Comparison of ENCODE assay signal across 26 cellular contexts in genomic region chr6:32637883-32638282, GRCh38. TPM values are rescaled to one million over a fixed set of nuclear protein-coding genes. Genes with fewer than 3 reads are reported as not detected.
DNase-seq lines count a peak whose midpoint lies in the region; ATAC-seq, FAIRE-seq and TF ChIP-seq lines count a peak whose summit lies in the region.
"Had no signal": no experiment of that assay in that cellular context is flagged by ENCODE, and none has a peak within 500 bp of the region (broad histone marks: within the 10 kb centered on the region; RNA-seq: fewer than 3 reads in every experiment).

No MANE protein-coding gene starts in this region.

- peak overlapping the region in 6 of 10 donors; percentile 10 to 74 (median 50) for H3K27ac ChIP-seq in heart right ventricle
- no peak overlapping the region for H3K27ac ChIP-seq in right cardiac atrium (ENCODE audit: low read length)
- H3K27ac ChIP-seq in GM12878 (ENCODE audit: control insufficient read depth, insufficient read depth) = peak overlapping the region; percentile 95
- no peak overlapping the region for H3K27ac ChIP-seq in subcutaneous abdominal adipose tissue (ENCODE audit: low read depth, low read length)
- H3K27ac ChIP-seq in osteoblast (ENCODE audit: low read depth, low read length) = no peak overlapping the region
- H3K27ac ChIP-seq: gastroesophageal sphincter had no signal

- H3K4me2 ChIP-seq in GM12878 (ENCODE audit: control insufficient read depth, insufficient read depth) (peak overlapping the region; percentile 80), osteoblast (ENCODE audit: insufficient read depth, low read length) (no peak overlapping the region)

- no TSS peak for BruUV-seq in GM12878 (replicated peaks; lab: Mats Ljungman, UMichigan)

- FAIRE-seq in GM12891 (lab: Jason Lieb, UNC) (peak; percentile 38), GM12878 (lab: Jason Lieb, UNC) (no peak)
- FAIRE-seq: endothelial cell of umbilical vein, small intestine had no signal

- intact Hi-C loops in heart right ventricle (cut with DNase I) (no loop called here), right cardiac atrium (cut with DNase I) (no loop called here), GM12878 (cut with micrococcal nuclease; ENCODE audit: unreplicated experiment) (loop anchor here (2.0 to 5.0 kb wide), 5 partner anchors 15 to 201 kb away; partner anchors contain the start of genes HLA-DRA and HLA-DRB1)

- no peak for TF ChIP-seq CTCF in heart right ventricle (IDR thresholded peaks at IDR 0.05)
- TF ChIP-seq CTCF in GM12878 (IDR thresholded peaks at IDR 0.05 in 2 of 3, conservative IDR thresholded peaks at IDR 0.05 in 1 of 3; ENCODE audit: control insufficient read depth in 2 of 3, extremely low read depth in 1 of 3, insufficient read depth in 1 of 3, low read depth in 3 of 3, low read length in 3 of 3) = no peak
- TF ChIP-seq CTCF in osteoblast (IDR thresholded peaks at IDR 0.05; ENCODE audit: extremely low read depth, low read depth, low read length) = no peak

- RAD21 ChIA-PET in GM12878 (lab: Charles Lee; ENCODE audit: unreplicated experiment) = interaction anchor here (1.0 to 9.3 kb wide), 12 partner anchors 15 to 203 kb away, joined by 3 to 102 read pairs (median 9); partner anchors contain the start of genes HLA-DQB1 and HLA-DRA

- no peak for ATAC-seq in heart right ventricle
- no peak for ATAC-seq in right cardiac atrium
- ATAC-seq in GM12878 = peak; percentile 5; the same call in 1 of the 3 replicates

- no peaks in the 10 kb centered on the region for H3K36me3 ChIP-seq in heart right ventricle
- H3K36me3 ChIP-seq in GM12878 (ENCODE audit: control insufficient read depth in 2 of 2, insufficient read depth in 2 of 2, low read length in 1 of 2) = no peaks in the 10 kb centered on the region; a peak in 2 of 4 replicates
- peaks cover 0 to 2% (median 0%) of the 10 kb centered on the region in 5 donors for H3K36me3 ChIP-seq in subcutaneous abdominal adipose tissue (ENCODE audit: control insufficient read depth in 5 of 5, insufficient read depth in 5 of 5, low read length in 5 of 5)
- no peaks in the 10 kb centered on the region for H3K36me3 ChIP-seq in osteoblast (ENCODE audit: insufficient read depth, low read length)
- H3K36me3 ChIP-seq: gastroesophageal sphincter had no signal

- WGBS in heart right ventricle, 2 donors = 77 to 83% methylated on average over 3 of the region's 3 CpGs
- WGBS in right cardiac atrium = 85% methylated on average over 3 of the region's 3 CpGs
- WGBS in GM12878 (ENCODE audit: insufficient coverage, insufficient replicate concordance, low lambda C conversion rate, missing lambda C conversion rate) = 0% methylated on average over 3 of the region's 3 CpGs

- H3K9ac ChIP-seq in GM12878 (ENCODE audit: control insufficient read depth, insufficient read depth, low read length) (peak overlapping the region; percentile 90), subcutaneous abdominal adipose tissue (ENCODE audit: low read length in 5 of 5) (no peak overlapping the region)

- SMC1A ChIA-PET in GM12878 (lab: Charles Lee; ENCODE audit: uncharacterized antibody, unreplicated experiment) = interaction anchor here (0.8 to 11.4 kb wide), 16 partner anchors 10 to 205 kb away, joined by 3 to 124 read pairs (median 4); partner anchors contain the start of genes HLA-DQB1, HLA-DRA and HLA-DRB1

- CTCF ChIA-PET in GM12878 (lab: Yijun Ruan, JAX) = interaction anchor here (0.6 to 1.5 kb wide), 9 partner anchors 24 to 782 kb away, joined by 3 to 7 read pairs (median 3); partner anchors contain the start of genes HLA-DQB1 and SYNGAP1

- no peak overlapping the region for H2AFZ ChIP-seq in GM12878 (ENCODE audit: control insufficient read depth, low read depth, low read length)
- no peak overlapping the region for H2AFZ ChIP-seq in osteoblast (ENCODE audit: low read length)

- no peaks in the 10 kb centered on the region for H3K4me1 ChIP-seq in heart right ventricle
- no peaks in the 10 kb centered on the region for H3K4me1 ChIP-seq in right cardiac atrium (ENCODE audit: control insufficient read depth, insufficient read depth, low read length)
- peaks cover 12% of the 10 kb centered on the region for H3K4me1 ChIP-seq in GM12878 (ENCODE audit: control insufficient read depth, insufficient read depth, low read length)
- no peaks in the 10 kb centered on the region for H3K4me1 ChIP-seq in subcutaneous abdominal adipose tissue (ENCODE audit: control insufficient read depth in 5 of 5, insufficient read depth in 5 of 5, low read length in 5 of 5)
- H3K4me1 ChIP-seq in osteoblast (ENCODE audit: insufficient read depth, low read length) = no peaks in the 10 kb centered on the region
- H3K4me1 ChIP-seq: gastroesophageal sphincter had no signal

- H3K9me3 ChIP-seq in heart right ventricle = no peaks in the 10 kb centered on the region
- H3K9me3 ChIP-seq in right cardiac atrium (ENCODE audit: control insufficient read depth, low read length) = no peaks in the 10 kb centered on the region
- no peaks in the 10 kb centered on the region for H3K9me3 ChIP-seq in GM12878 (replicated peaks; ENCODE audit: control insufficient read depth, insufficient read depth, low read length)
- no peaks in the 10 kb centered on the region for H3K9me3 ChIP-seq in subcutaneous abdominal adipose tissue (ENCODE audit: control insufficient read depth in 5 of 5, low read length in 5 of 5)
- H3K9me3 ChIP-seq in osteoblast (ENCODE audit: low read depth, low read length) = no peaks in the 10 kb centered on the region
- H3K9me3 ChIP-seq: gastroesophageal sphincter had no signal

- H4K20me1 ChIP-seq in GM12878 (ENCODE audit: control insufficient read depth, insufficient read depth) (no peaks in the 10 kb centered on the region), osteoblast (ENCODE audit: insufficient read depth, low read length) (no peaks in the 10 kb centered on the region)

- H3K79me2 ChIP-seq in GM12878 (ENCODE audit: control insufficient read depth, insufficient read depth, low read length) (peaks cover 54% of the 10 kb centered on the region), osteoblast (ENCODE audit: insufficient read depth, low read length) (no peaks in the 10 kb centered on the region)

- no peak for DNase-seq in heart right ventricle
- DNase-seq in right cardiac atrium = no peak
- no peak for DNase-seq in GM12891 (ENCODE audit: insufficient read length, low spot score)
- no peak for DNase-seq in GM12878 (ENCODE audit: low read depth, low spot score)
- DNase-seq in hypothalamus (lab: John Stamatoyannopoulos, UW) = no peak
- DNase-seq in DMS53 (lab: John Stamatoyannopoulos, UW) = no peak
- no peak for DNase-seq in osteoblast (ENCODE audit: insufficient read length, low spot score, missing footprints)
- DNase-seq: activated CD4-positive, alpha-beta T cell treated with anti-CD3 and anti-CD28 coated beads, Interleukin-2, amount 50 U/mL, for 48 hours; activated CD4-positive, CD25-positive, alpha-beta regulatory T cell; activated effector memory CD4-positive, alpha-beta T cell treated with anti-CD3 and anti-CD28 coated beads, Interleukin-2, amount 50 U/mL, for 16 hours; activated naive CD8-positive, alpha-beta T cell treated with anti-CD3 and anti-CD28 coated beads, Interleukin-2, amount 10 ng/mL, durations not matched to agents 7 days and 5 days; CD4-positive, alpha-beta T cell; H9; NCI-H1092 treated with DMSO at 0.1 percent for 48 hours; NCI-H187 treated with DMSO at 0.1 percent for 48 hours; NCI-H2171 treated with DMSO at 0.1 percent for 48 hours; NCI-H524 treated with DMSO at 0.1 percent for 48 hours; retina; SHP77; small intestine; stimulated activated CD4-positive, alpha-beta T cell treated with anti-CD3 and anti-CD28 coated beads, Interleukin-1b, Interleukin-23, amount 100 ng/mL, for 48 hours had no signal

- in situ Hi-C loops in GM12878 (cut with MboI) = loop anchor here (5.0 kb wide), 1 partner anchor 104 kb away; the partner anchor contains the start of gene HLA-DQA2

- TF ChIP-seq EP300 in GM12878 (IDR thresholded peaks at IDR 0.05; ENCODE audit: borderline replicate concordance in 1 of 2, control insufficient read depth in 1 of 2, low read depth in 2 of 2, low read length in 2 of 2) = no peak

- TF ChIP-seq POLR2A in GM12891 (IDR thresholded peaks at IDR 0.05; ENCODE audit: low read depth, low read length) (no peak; the same call in 1 of the 2 replicates), GM12878 (IDR thresholded peaks at IDR 0.05; ENCODE audit: low read depth, low read length) (no peak)

- POLR2A ChIA-PET in GM12878 (lab: Charles Lee) = interaction anchor here (0.6 to 10.8 kb wide), 16 partner anchors 9 to 359 kb away, joined by 3 to 168 read pairs (median 10); partner anchors contain the start of genes HLA-DQB1, HLA-DRA and HLA-DRB1

- H3K27me3 ChIP-seq in heart right ventricle (peaks cover 0 to 15% (median 0%) of the 10 kb centered on the region in 7 donors), right cardiac atrium (ENCODE audit: control insufficient read depth, insufficient read depth) (no peaks in the 10 kb centered on the region), GM12878 (replicated peaks in 1 of 2; ENCODE audit: control insufficient read depth in 2 of 2, insufficient read depth in 2 of 2, low read length in 1 of 2) (no peaks in the 10 kb centered on the region), subcutaneous abdominal adipose tissue (ENCODE audit: control insufficient read depth in 5 of 5, insufficient read depth in 4 of 5, low read length in 5 of 5) (no peaks in the 10 kb centered on the region), osteoblast (ENCODE audit: insufficient read depth, low read length) (no peaks in the 10 kb centered on the region)

- H3K4me3 ChIP-seq in heart right ventricle = peak overlapping the region in 8 of 10 donors; percentile 2 to 44 (median 31)
- no peak overlapping the region for H3K4me3 ChIP-seq in right cardiac atrium (ENCODE audit: low read length)
- H3K4me3 ChIP-seq in GM12878 = peak overlapping the region; percentile 70
- peak overlapping the region in 3 of 5 donors; percentile 22 to 38 (median 37) for H3K4me3 ChIP-seq in subcutaneous abdominal adipose tissue (ENCODE audit: low read depth in 1 of 5, low read length in 5 of 5)
- H3K4me3 ChIP-seq in osteoblast (ENCODE audit: insufficient read depth, low read length) = no peak overlapping the region
- H3K4me3 ChIP-seq: gastroesophageal sphincter had no signal

- no peak for TF ChIP-seq RAD21 in GM12878 (IDR thresholded peaks at IDR 0.05; ENCODE audit: insufficient read depth, low read depth, low read length)

RNA-seq across cellular contexts. Expression of gene HLA-DQA1, which starts 0.7 kb away (rescaled TPM):
- 100 to 1,000 TPM in 1 of 10 donors, 10 to 100 TPM in 7, 1 to 10 TPM in 2; 1.3 to 136 (median 16.2) TPM for total RNA-seq in heart right ventricle
- polyA plus RNA-seq in heart right ventricle = 1 to 10 TPM; 5.9 to 9.6 TPM
- total RNA-seq in right cardiac atrium = 10 to 100 TPM in 2 of 4 donors, 1 to 10 TPM in 2; 6.5 to 18.4 (median 8.9) TPM
- 6.0 TPM for polyA plus RNA-seq in right cardiac atrium
- 1,375 TPM for polyA plus RNA-seq in GM12891 (2012; ENCODE audit: low read depth, missing spikeins)
- total RNA-seq in GM12878 (2013; cell fraction: nucleolus; rRNA removed) = 554 and 568 TPM in 2 replicates
- total RNA-seq in GM12878 (2014; rRNA removed) = 395 and 433 TPM in 2 replicates
- 498 and 529 TPM in 2 replicates for total RNA-seq in GM12878 (2014; rRNA removed; fragmentation: Illumina TruSeq; extraction: Trizol)
- 664 and 712 TPM in 2 replicates for total RNA-seq in GM12878 (2021)
- 695 TPM for polyA plus RNA-seq in GM12878 (2011; ENCODE audit: low read depth)
- 1,353 and 1,769 TPM in 2 replicates for polyA plus RNA-seq in GM12878 (2011; rRNA removed)
- 1,120 and 1,165 TPM in 2 replicates for polyA plus RNA-seq in GM12878 (2011; cell fraction: cytosol; rRNA removed)
- 377 and 747 TPM in 2 replicates for polyA plus RNA-seq in GM12878 (2011; cell fraction: nucleus; rRNA removed)
- polyA plus RNA-seq in GM12878 (2012) = 836 and 943 TPM in 2 replicates
- polyA plus RNA-seq in GM12878 (2014; fragmentation: Illumina TruSeq; extraction: Trizol) = 792 and 799 TPM in 2 replicates
- polyA plus RNA-seq in GM12878 (2014; fragmentation: Nextera tagmentation; extraction: Ambion mirVana) = 100 to 1,000 TPM; 327 to 423 TPM
- 515 and 552 TPM in 2 replicates for polyA plus RNA-seq in GM12878 (2014; rRNA removed)
- polyA plus RNA-seq in GM12878 (2016; fragmentation: Nextera tagmentation; extraction: Ambion mirVana) = 100 to 1,000 TPM; 289 to 291 TPM
- 1,376 and 1,606 TPM in 2 replicates for polyA minus RNA-seq in GM12878 (2011; rRNA and poly(A)+ RNA removed)
- 271 and 297 TPM in 2 replicates for polyA minus RNA-seq in GM12878 (2011; cell fraction: cytosol; rRNA and poly(A)+ RNA removed)
- polyA minus RNA-seq in GM12878 (2011; cell fraction: nucleus; rRNA and poly(A)+ RNA removed) = 136 and 138 TPM in 2 replicates
- total RNA-seq in osteoblast = 0.29 TPM in 1 of 2 replicates, not detected in the other
- total RNA-seq: endothelial cell of umbilical vein, fibroblast of lung, osteocyte had no signal
- polyA plus RNA-seq: endothelial cell of umbilical vein had no signal

RNA-seq across cellular contexts. Expression of gene HLA-DQB1, which starts 28.6 kb away (rescaled TPM):
- total RNA-seq in heart right ventricle (10 to 100 TPM in 6 of 10 donors, 1 to 10 TPM in 4; 6.2 to 73.7 (median 14.4) TPM), right cardiac atrium (10 to 100 TPM in 3 of 4 donors, 1 to 10 TPM in 1; 5.7 to 15.0 (median 14.8) TPM), GM12878 (2014; rRNA removed) (127 and 148 TPM in 2 replicates), GM12878 (2014; rRNA removed; fragmentation: Illumina TruSeq; extraction: Trizol) (70.6 and 77.7 TPM in 2 replicates), GM12878 (2021) (119 and 121 TPM in 2 replicates), osteoblast (under 0.01 and 6.5 TPM in 2 replicates)
- polyA plus RNA-seq in heart right ventricle (10 to 100 TPM; 18.8 to 81.2 TPM), right cardiac atrium (19.8 TPM), GM12878 (2011; rRNA removed) (253 and 403 TPM in 2 replicates), GM12878 (2014; fragmentation: Illumina TruSeq; extraction: Trizol) (46.4 and 73.9 TPM in 2 replicates), GM12878 (2014; fragmentation: Nextera tagmentation; extraction: Ambion mirVana) (10 to 100 TPM; 38.1 to 66.1 TPM), GM12878 (2014; rRNA removed) (106 and 112 TPM in 2 replicates), GM12878 (2016; fragmentation: Nextera tagmentation; extraction: Ambion mirVana) (10 to 100 TPM; 85.5 to 97.3 TPM)
- 616 TPM for polyA plus RNA-seq in GM12891 (2012; ENCODE audit: low read depth, missing spikeins)
- total RNA-seq in GM12878 (2013; cell fraction: nucleolus; rRNA removed) = 33.4 and 35.5 TPM in 2 replicates
- polyA plus RNA-seq in GM12878 (2011; ENCODE audit: low read depth) = 59.9 TPM
- polyA plus RNA-seq in GM12878 (2011; cell fraction: cytosol; rRNA removed) = 441 and 443 TPM in 2 replicates
- 161 and 278 TPM in 2 replicates for polyA plus RNA-seq in GM12878 (2011; cell fraction: nucleus; rRNA removed)
- polyA plus RNA-seq in GM12878 (2012) = 229 and 247 TPM in 2 replicates
- polyA minus RNA-seq in GM12878 (2011; rRNA and poly(A)+ RNA removed) = 133 and 245 TPM in 2 replicates
- polyA minus RNA-seq in GM12878 (2011; cell fraction: cytosol; rRNA and poly(A)+ RNA removed) = 80.3 and 81.3 TPM in 2 replicates
- polyA minus RNA-seq in GM12878 (2011; cell fraction: nucleus; rRNA and poly(A)+ RNA removed) = 64.9 and 68.1 TPM in 2 replicates
- total RNA-seq: endothelial cell of umbilical vein, fibroblast of lung, osteocyte had no signal
- polyA plus RNA-seq: endothelial cell of umbilical vein, fibroblast of lung had no signal

RNA-seq across cellular contexts. Expression of gene HLA-DRB1, which starts 48.2 kb away (rescaled TPM):
- total RNA-seq in heart right ventricle = 100 to 1,000 TPM in 3 of 10 donors, 10 to 100 TPM in 7; 29.2 to 313 (median 76.4) TPM
- 10 to 100 TPM; 28.8 to 83.7 TPM for polyA plus RNA-seq in heart right ventricle
- total RNA-seq in right cardiac atrium = 100 to 1,000 TPM in 2 of 4 donors, 10 to 100 TPM in 2; 33.7 to 153 (median 104) TPM
- 30.1 TPM for polyA plus RNA-seq in right cardiac atrium
- 1,438 TPM for polyA plus RNA-seq in GM12891 (2012; ENCODE audit: low read depth, missing spikeins)
- 285 and 299 TPM in 2 replicates for total RNA-seq in GM12878 (2013; cell fraction: nucleolus; rRNA removed)
- 585 and 596 TPM in 2 replicates for total RNA-seq in GM12878 (2014; rRNA removed)
- total RNA-seq in GM12878 (2014; rRNA removed; fragmentation: Illumina TruSeq; extraction: Trizol) = 543 and 546 TPM in 2 replicates
- total RNA-seq in GM12878 (2021) = 718 and 768 TPM in 2 replicates
- polyA plus RNA-seq in GM12878 (2011; ENCODE audit: low read depth) = 440 TPM
- 684 and 1,082 TPM in 2 replicates for polyA plus RNA-seq in GM12878 (2011; rRNA removed)
- 1,851 and 2,227 TPM in 2 replicates for polyA plus RNA-seq in GM12878 (2011; cell fraction: cytosol; rRNA removed)
- 730 and 992 TPM in 2 replicates for polyA plus RNA-seq in GM12878 (2011; cell fraction: nucleus; rRNA removed)
- 697 and 802 TPM in 2 replicates for polyA plus RNA-seq in GM12878 (2012)
- 462 and 549 TPM in 2 replicates for polyA plus RNA-seq in GM12878 (2014; fragmentation: Illumina TruSeq; extraction: Trizol)
- 100 to 1,000 TPM; 312 to 364 TPM for polyA plus RNA-seq in GM12878 (2014; fragmentation: Nextera tagmentation; extraction: Ambion mirVana)
- 623 and 640 TPM in 2 replicates for polyA plus RNA-seq in GM12878 (2014; rRNA removed)
- 100 to 1,000 TPM; 839 to 871 TPM for polyA plus RNA-seq in GM12878 (2016; fragmentation: Nextera tagmentation; extraction: Ambion mirVana)
- 527 and 1,029 TPM in 2 replicates for polyA minus RNA-seq in GM12878 (2011; rRNA and poly(A)+ RNA removed)
- 229 and 257 TPM in 2 replicates for polyA minus RNA-seq in GM12878 (2011; cell fraction: cytosol; rRNA and poly(A)+ RNA removed)
- 78.9 and 81.7 TPM in 2 replicates for polyA minus RNA-seq in GM12878 (2011; cell fraction: nucleus; rRNA and poly(A)+ RNA removed)
- total RNA-seq in osteoblast = 1.1 and 19.7 TPM in 2 replicates
- total RNA-seq: endothelial cell of umbilical vein, osteocyte had no signal
- polyA plus RNA-seq: endothelial cell of umbilical vein had no signal

Comparison
In these comparisons a context has a peak if more than half of its experiments do, and no peak if none do; other contexts are left out.
1. H3K27ac ChIP-seq: peak in heart right ventricle (6 of 10) and GM12878 (single experiment); none in right cardiac atrium (single experiment), subcutaneous abdominal adipose tissue (single experiment) and osteoblast (single experiment).
2. H3K4me3 ChIP-seq: peak in heart right ventricle (8 of 10), GM12878 (single experiment) and subcutaneous abdominal adipose tissue (3 of 5); none in right cardiac atrium (single experiment) and osteoblast (single experiment).